ENCODE assay signal across 8 cellular contexts in the genomic region with DNA sequence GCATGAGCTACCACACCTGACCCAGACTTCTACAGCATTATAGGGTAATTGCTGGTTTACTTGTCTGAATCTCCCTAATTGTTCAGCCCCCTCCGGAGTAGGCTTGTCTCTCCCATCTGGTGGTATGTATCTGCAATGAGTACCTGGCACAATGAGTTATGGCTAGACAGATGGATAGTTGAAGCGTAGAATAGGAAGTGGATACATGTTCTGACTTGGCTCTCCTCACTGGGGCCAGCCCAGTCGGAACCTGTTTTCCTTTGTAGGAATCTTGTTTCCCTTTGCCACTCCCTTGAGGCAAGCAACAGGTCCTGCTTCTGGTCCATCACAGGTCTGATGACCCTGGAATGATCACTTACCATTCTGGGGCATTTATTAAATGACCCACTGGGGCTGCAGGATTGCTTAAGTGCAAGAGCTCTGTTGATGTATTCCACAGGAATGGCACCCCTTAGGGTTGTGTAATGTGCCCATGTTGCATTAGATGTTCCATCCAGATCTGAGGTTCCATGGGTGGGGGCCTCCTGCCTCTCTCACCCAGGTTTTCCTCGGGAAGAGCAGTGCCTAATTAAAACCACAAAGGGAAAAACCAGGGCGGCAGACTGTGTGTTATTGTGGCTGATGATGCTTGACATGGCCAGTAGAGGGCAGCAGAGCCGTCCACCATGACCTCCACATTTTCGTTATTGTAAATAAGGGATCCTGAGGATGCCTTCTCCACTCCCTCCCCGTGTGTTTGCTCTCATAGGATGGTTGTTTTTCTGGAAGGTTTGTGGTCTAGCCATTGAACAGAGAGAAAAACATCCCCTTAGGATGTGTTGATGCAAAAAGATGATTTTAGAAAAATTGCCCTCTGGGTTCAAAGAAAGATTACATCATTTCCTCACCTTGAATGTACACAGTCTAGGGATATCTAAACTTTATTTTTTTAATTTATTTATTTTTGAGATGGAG. TPM values are rescaled to one million over a fixed set of nuclear protein-coding genes. Genes with fewer than 3 reads are reported as not detected.
DNase-seq lines count a peak whose midpoint lies in the region; ATAC-seq and TF ChIP-seq lines count a peak whose summit lies in the region.

No MANE protein-coding gene starts in this region.

- H3K36me3 ChIP-seq in lung (ENCODE audit: control insufficient read depth in 2 of 2, insufficient read depth in 2 of 2, low read length in 2 of 2): peaks cover 0 to 2% of the 10 kb centered on the region in 2 donors

- 31 to 34% methylated on average over 8 of the region's 8 CpGs for WGBS in lung, 2 donors

- POLR2A ChIA-PET in activated CD4-positive, alpha-beta memory T cell treated with anti-CD3 and anti-CD28 coated beads, Interleukin-2, amount 10 ng/mL, durations not matched to agents 7 days and 5 days (lab: Charles Lee): interaction anchor here (1.2 to 2.1 kb wide), 4 partner anchors 8 to 173 kb away, joined by 3 to 7 read pairs (median 4); no protein-coding TSS in a partner anchor

- ATAC-seq in lung (ENCODE audit: insufficient read depth, low FRiP score): peak; percentile 78

- no peak overlapping the region for H3K4me3 ChIP-seq in lung

- CTCF ChIA-PET in activated CD4-positive, alpha-beta memory T cell treated with anti-CD3 and anti-CD28 coated beads, Interleukin-2, amount 10 ng/mL, durations not matched to agents 7 days and 5 days (lab: Charles Lee): interaction anchor here (0.5 to 6.1 kb wide), 30 partner anchors 8 to 317 kb away, joined by 3 to 46 read pairs (median 4); no protein-coding TSS in a partner anchor

- H3K4me1 ChIP-seq in lung (ENCODE audit: control insufficient read depth in 2 of 2, insufficient read depth in 2 of 2, low read length in 2 of 2): peaks cover 0 to 2% of the 10 kb centered on the region in 2 donors

- H3K4me1 Mint-ChIP-seq in activated CD4-positive, alpha-beta memory T cell treated with anti-CD3 and anti-CD28 coated beads, Interleukin-2, amount 10 ng/mL, durations not matched to agents 7 days and 5 days: peaks cover 27% of the 10 kb centered on the region

- DNase-seq in Daoy (ENCODE audit: low read depth) (peak; percentile 62), HCEC 1CT (peak; percentile 44), NCI-H524 (lab: John Stamatoyannopoulos, UW) (peak; percentile 81 to 89), lung (ENCODE audit: low spot score) (peak; percentile 54), NCI-H187 treated with DMSO at 0.1 percent for 48 hours (lab: John Stamatoyannopoulos, UW) (no peak)
- DNase-seq in activated CD4-positive, alpha-beta memory T cell treated with anti-CD3 and anti-CD28 coated beads, Interleukin-2, amount 10 ng/mL, durations not matched to agents 7 days and 5 days: peak; percentile 68
- DNase-seq in effector CD8-positive, alpha-beta T cell (lab: John Stamatoyannopoulos, UW): peak; percentile 36
- peak; percentile 29 to 34 for DNase-seq in stimulated activated CD8-positive, alpha-beta memory T cell treated with anti-CD3 and anti-CD28 coated beads, Interleukin-2, amount 100 ng/mL, for 1 hour (ENCODE audit: low read depth in 2 of 2)

- peak overlapping the region; percentile 63 for H3K27ac Mint-ChIP-seq in activated CD4-positive, alpha-beta memory T cell treated with anti-CD3 and anti-CD28 coated beads, Interleukin-2, amount 10 ng/mL, durations not matched to agents 7 days and 5 days

- peak overlapping the region; percentile 21 for H3K4me3 Mint-ChIP-seq in activated CD4-positive, alpha-beta memory T cell treated with anti-CD3 and anti-CD28 coated beads, Interleukin-2, amount 10 ng/mL, durations not matched to agents 7 days and 5 days

- no peaks in the 10 kb centered on the region for H3K27me3 ChIP-seq in lung (ENCODE audit: control insufficient read depth, insufficient read depth)

- H3K27ac ChIP-seq in lung (ENCODE audit: low read depth in 1 of 2, low read length in 1 of 2): no peak overlapping the region

- no peaks in the 10 kb centered on the region for H3K9me3 Mint-ChIP-seq in activated CD4-positive, alpha-beta memory T cell treated with anti-CD3 and anti-CD28 coated beads, Interleukin-2, amount 10 ng/mL, durations not matched to agents 7 days and 5 days

- H3K9me3 ChIP-seq in lung (ENCODE audit: control insufficient read depth in 2 of 2, insufficient read depth in 1 of 2, low read length in 1 of 2): no peaks in the 10 kb centered on the region

- H3K27me3 Mint-ChIP-seq in activated CD4-positive, alpha-beta memory T cell treated with anti-CD3 and anti-CD28 coated beads, Interleukin-2, amount 10 ng/mL, durations not matched to agents 7 days and 5 days: no peaks in the 10 kb centered on the region

- no peaks in the 10 kb centered on the region for H3K36me3 Mint-ChIP-seq in activated CD4-positive, alpha-beta memory T cell treated with anti-CD3 and anti-CD28 coated beads, Interleukin-2, amount 10 ng/mL, durations not matched to agents 7 days and 5 days (ENCODE audit: low read depth)

- TF ChIP-seq CTCF in lung (IDR thresholded peaks at IDR 0.05; ENCODE audit: control extremely low read depth, extremely low read depth): peak; percentile 83

RNA-seq across cellular contexts. Expression of a gene that starts 58.0 kb away (rescaled TPM):
- total RNA-seq in Daoy (2014; rRNA removed; shearing (Covaris generic)): 1.1 and 3.7 TPM in 2 replicates
- 1 to 10 TPM; 5.7 to 6.2 TPM for total RNA-seq in activated CD4-positive, alpha-beta memory T cell treated with anti-CD3 and anti-CD28 coated beads, Interleukin-2, amount 10 ng/mL, durations not matched to agents 7 days and 5 days
- total RNA-seq in lung: 10 to 100 TPM; 15.2 to 17.0 TPM
- 10 to 100 TPM; 16.6 to 24.5 TPM for polyA plus RNA-seq in lung
